ENCODE assay signal across 21 cellular contexts in genomic region chr9:137383453-137384115, GRCh38. TPM values are rescaled to one million over a fixed set of nuclear protein-coding genes. Genes with fewer than 3 reads are reported as not detected.
DNase-seq lines count a peak whose midpoint lies in the region; ATAC-seq, FAIRE-seq and TF ChIP-seq lines count a peak whose summit lies in the region.
"Had no signal": no experiment of that assay in that cellular context is flagged by ENCODE, and none has a peak within 500 bp of the region (broad histone marks: within the 10 kb centered on the region; RNA-seq: fewer than 3 reads in every experiment).

No MANE protein-coding gene starts in this region.

- no peak overlapping the region for H3K27ac Mint-ChIP-seq in natural killer cell treated with Interleukin-12 subunit alpha and Interleukin-12 subunit beta and Interleukin-15 and Interleukin-18, amount 100 ng/mL, for 72 hours

- no peak overlapping the region for H3K4me3 Mint-ChIP-seq in natural killer cell treated with Interleukin-12 subunit alpha and Interleukin-12 subunit beta and Interleukin-15 and Interleukin-18, amount 100 ng/mL, for 72 hours
- H3K4me3 Mint-ChIP-seq: CD4-positive, alpha-beta T cell had no signal

- H3K9me3 Mint-ChIP-seq in natural killer cell treated with Interleukin-12 subunit alpha and Interleukin-12 subunit beta and Interleukin-15 and Interleukin-18, amount 100 ng/mL, for 72 hours, result no peaks in the 10 kb centered on the region
- H3K9me3 Mint-ChIP-seq: CD4-positive, alpha-beta T cell had no signal

- peak overlapping the region in 1 of 2 experiments; percentile 65; a peak in 2 of 4 replicates for H3K9ac ChIP-seq in K562 (ENCODE audit: insufficient read depth in 1 of 2, low read depth in 2 of 2, low read length in 2 of 2)
- H3K9ac ChIP-seq: parathyroid adenoma had no signal

- H3K36me3 Mint-ChIP-seq in natural killer cell treated with Interleukin-12 subunit alpha and Interleukin-12 subunit beta and Interleukin-15 and Interleukin-18, amount 100 ng/mL, for 72 hours, result no peaks in the 10 kb centered on the region

- H3K4me1 Mint-ChIP-seq in natural killer cell treated with Interleukin-12 subunit alpha and Interleukin-12 subunit beta and Interleukin-15 and Interleukin-18, amount 100 ng/mL, for 72 hours (ENCODE audit: low read depth in 2 of 2), result no peaks in the 10 kb centered on the region

- intact Hi-C loops in K562 (cut with micrococcal nuclease), result no loop called here

- peaks cover 7% of the 10 kb centered on the region for H3K9me3 ChIP-seq in K562 (replicated peaks; ENCODE audit: control insufficient read depth, insufficient read depth, low read depth, low read length)
- H3K9me3 ChIP-seq: HAP-1 had no signal

- H3K27me3 Mint-ChIP-seq in natural killer cell treated with Interleukin-12 subunit alpha and Interleukin-12 subunit beta and Interleukin-15 and Interleukin-18, amount 100 ng/mL, for 72 hours, result no peaks in the 10 kb centered on the region
- H3K27me3 Mint-ChIP-seq: CD4-positive, alpha-beta T cell had no signal

- no peak overlapping the region; the same call in 1 of the 2 replicates for H3K4me2 ChIP-seq in K562 (ENCODE audit: insufficient read depth, low read length)

- H2AFZ ChIP-seq in K562 (ENCODE audit: low read depth, low read length), result no peak overlapping the region
- H2AFZ ChIP-seq: parathyroid adenoma had no signal

- no peak for TF ChIP-seq CTCF in K562 (IDR thresholded peaks at IDR 0.05 in 2 of 3, conservative IDR thresholded peaks at IDR 0.05 in 1 of 3; ENCODE audit: insufficient read depth in 2 of 3, low read depth in 1 of 3, low read length in 3 of 3)

- H3K36me3 ChIP-seq in K562 (ENCODE audit: control insufficient read depth, insufficient read depth, low read length), result no peaks in the 10 kb centered on the region
- H3K36me3 ChIP-seq: HAP-1 had no signal

- no peaks in the 10 kb centered on the region for H3K9me1 ChIP-seq in K562 (ENCODE audit: control insufficient read depth, insufficient read depth, low read length)

- H3K4me1 ChIP-seq in K562 (replicated peaks in 1 of 2; ENCODE audit: control insufficient read depth in 2 of 2, insufficient read depth in 2 of 2, low read length in 2 of 2), result peaks cover 8 to 48% of the 10 kb centered on the region in 2 experiments; a peak in 4 of 5 replicates
- H3K4me1 ChIP-seq: HAP-1, parathyroid adenoma had no signal

- ATAC-seq in K562 (peak; percentile 71), GM19324 (IDR thresholded peaks at IDR 0.05; ENCODE audit: low FRiP score, unreplicated experiment) (no peak)
- no peak for ATAC-seq in natural killer cell treated with Interleukin-12 subunit alpha and Interleukin-12 subunit beta and Interleukin-15 and Interleukin-18, amount 100 ng/mL, for 72 hours

- H3K27ac ChIP-seq in K562 (ENCODE audit: extremely low read depth, low read depth, low read length), result no peak overlapping the region
- H3K27ac ChIP-seq: epithelial cell of prostate, parathyroid adenoma had no signal

- H3K4me3 ChIP-seq in K562, result no peak overlapping the region
- H3K4me3 ChIP-seq: HAP-1 had no signal

- no peak for TF ChIP-seq EP300 in K562 (IDR thresholded peaks at IDR 0.05; ENCODE audit: low read length)

- DNase-seq in NCI-H2107 treated with DMSO at 0.1 percent for 48 hours (lab: John Stamatoyannopoulos, UW; ENCODE audit: unreplicated experiment) (peak; percentile 18), NCI-H2107 (lab: John Stamatoyannopoulos, UW) (no peak), NCI-H146 treated with DMSO at 0.1 percent for 48 hours (lab: John Stamatoyannopoulos, UW; ENCODE audit: unreplicated experiment) (peak; percentile 76), K562 (ENCODE audit: extremely low read depth in 1 of 4, low spot score in 3 of 4) (no peak), retina (peak; percentile 21)
- DNase-seq in natural killer cell treated with Interleukin-12 subunit alpha and Interleukin-12 subunit beta and Interleukin-15 and Interleukin-18, amount 100 ng/mL, for 72 hours (ENCODE audit: low spot score), result no peak
- no peak for DNase-seq in stimulated activated CD4-positive, alpha-beta T cell treated with anti-CD3 and anti-CD28 coated beads, Interleukin-4, amount 100 ng/mL, for 1 hour
- DNase-seq: activated CD4-positive, alpha-beta T cell treated with anti-CD3 and anti-CD28 coated beads, Interleukin-2, amount 50 U/mL, for 1 hour; activated naive CD4-positive, alpha-beta T cell treated with anti-CD3 and anti-CD28 coated beads, Interleukin-2, amount 50 U/mL, for 16 hours; EL; stimulated activated CD4-positive, alpha-beta T cell treated with anti-CD3 and anti-CD28 coated beads, Interleukin-12 subunit alpha, Interleukin-12 subunit beta, amount 100 ng/mL, for 4 hours; stimulated activated naive CD4-positive, alpha-beta T cell treated with Interleukin-2 at 50 U/mL for 16 hours had no signal

- no peak for FAIRE-seq in K562 (lab: Jason Lieb, UNC)
- FAIRE-seq: A204.1, frontal cortex had no signal

- no peaks in the 10 kb centered on the region for H3K79me2 ChIP-seq in K562 (ENCODE audit: control insufficient read depth, insufficient read depth, low read length)
- H3K79me2 ChIP-seq: parathyroid adenoma had no signal

- no peaks in the 10 kb centered on the region for H4K20me1 ChIP-seq in K562 (replicated peaks; ENCODE audit: control insufficient read depth, insufficient read depth, low read length)

- POLR2A ChIA-PET in K562 (lab: Yijun Ruan, JAX), result no interaction called here

- in situ Hi-C loops in K562 (cut with MboI), result no loop called here

- CTCF ChIA-PET in K562 (lab: Yijun Ruan, JAX; ENCODE audit: low intra/inter-chr PET ratio), result no interaction called here

- TF ChIP-seq RAD21 in K562 (CRISPR knock-in tag; conservative IDR thresholded peaks at IDR 0.05 in 1 of 2, IDR thresholded peaks at IDR 0.05 in 1 of 2), result no peak

- TF ChIP-seq POLR2A in K562 (conservative IDR thresholded peaks at IDR 0.05), result no peak

- BruUV-seq in K562 (replicated peaks; lab: Mats Ljungman, UMichigan), result no TSS peak

- no peaks in the 10 kb centered on the region for H3K27me3 ChIP-seq in K562 (ENCODE audit: control insufficient read depth in 2 of 2, insufficient read depth in 2 of 2, low read length in 2 of 2)

- 30% methylated on average over 12 of the region's 28 CpGs for WGBS in K562 (ENCODE audit: insufficient coverage, low coverage, missing lambda C conversion rate)

RNA-seq across cellular contexts. Expression of gene EXD3, which starts 39.4 kb away (rescaled TPM):
- 17.3 and 38.8 TPM in 2 replicates for total RNA-seq in K562 (2011; cell fraction: chromatin; rRNA removed; ENCODE audit: low replicate concordance)
- total RNA-seq in K562 (2011; cell fraction: nucleolus; rRNA removed), result 26.5 and 29.7 TPM in 2 replicates
- total RNA-seq in K562 (2011; cell fraction: nucleoplasm; rRNA removed), result 17.2 and 17.5 TPM in 2 replicates
- total RNA-seq in K562 (2014; rRNA removed) (6.5 and 6.7 TPM in 2 replicates), K562 (2014; rRNA removed; fragmentation: Illumina TruSeq; extraction: Trizol) (1.3 and 1.5 TPM in 2 replicates), K562 (2015; rRNA removed; fragmentation: Illumina TruSeq; extraction: Trizol) (3.3 and 3.4 TPM in 2 replicates), K562 (2021) (11.7 and 12.5 TPM in 2 replicates)
- polyA plus RNA-seq in K562 (2011; rRNA removed) (3.9 and 8.0 TPM in 2 replicates), K562 (2014; fragmentation: Illumina TruSeq; extraction: Trizol) (5.6 and 8.5 TPM in 2 replicates), K562 (2014; fragmentation: Nextera tagmentation; extraction: Ambion mirVana) (under 1 TPM; 0.29 to 0.35 TPM), K562 (2014; rRNA removed) (8.6 and 10.2 TPM in 2 replicates)
- polyA plus RNA-seq in K562 (2011; cell fraction: cytosol; rRNA removed), result 5.1 and 8.7 TPM in 2 replicates
- 60.2 and 73.6 TPM in 2 replicates for polyA plus RNA-seq in K562 (2011; cell fraction: nucleus; rRNA removed)
- polyA plus RNA-seq in K562 (2012), result 7.9 and 18.3 TPM in 2 replicates
- polyA minus RNA-seq in K562 (2011; rRNA and poly(A)+ RNA removed), result 2.0 and 3.0 TPM in 2 replicates
- polyA minus RNA-seq in K562 (2011; cell fraction: cytosol; rRNA and poly(A)+ RNA removed), result 2.3 and 5.6 TPM in 2 replicates
- polyA minus RNA-seq in K562 (2011; cell fraction: nucleus; rRNA and poly(A)+ RNA removed), result 6.2 and 8.9 TPM in 2 replicates
- total RNA-seq in natural killer cell treated with Interleukin-12 subunit alpha and Interleukin-12 subunit beta and Interleukin-15 and Interleukin-18, amount 100 ng/mL, for 72 hours, result 1 to 10 TPM; 7.6 to 7.9 TPM

RNA-seq across cellular contexts. Expression of gene NOXA1, which starts 39.6 kb away (rescaled TPM):
- 0.25 and 0.97 TPM in 2 replicates for total RNA-seq in K562 (2011; cell fraction: chromatin; rRNA removed; ENCODE audit: low replicate concordance)
- total RNA-seq in K562 (2011; cell fraction: nucleolus; rRNA removed), result 1.6 and 1.8 TPM in 2 replicates
- total RNA-seq in K562 (2011; cell fraction: nucleoplasm; rRNA removed), result 0.69 and 0.88 TPM in 2 replicates
- total RNA-seq in K562 (2014; rRNA removed) (0.33 and 0.50 TPM in 2 replicates), K562 (2014; rRNA removed; fragmentation: Illumina TruSeq; extraction: Trizol) (not detected in 2 replicates), K562 (2015; rRNA removed; fragmentation: Illumina TruSeq; extraction: Trizol) (0.07 TPM in 1 of 2 replicates, not detected in the other), K562 (2021) (0.63 and 1.2 TPM in 2 replicates)
- polyA plus RNA-seq in K562 (2011; rRNA removed) (0.11 and 0.22 TPM in 2 replicates), K562 (2014; fragmentation: Illumina TruSeq; extraction: Trizol) (not detected in 2 replicates), K562 (2014; fragmentation: Nextera tagmentation; extraction: Ambion mirVana) (not detected), K562 (2014; rRNA removed) (0.20 and 0.50 TPM in 2 replicates)
- 0.13 and 0.36 TPM in 2 replicates for polyA plus RNA-seq in K562 (2011; cell fraction: cytosol; rRNA removed)
- polyA plus RNA-seq in K562 (2011; cell fraction: nucleus; rRNA removed), result 2.8 and 4.7 TPM in 2 replicates
- polyA plus RNA-seq in K562 (2012), result 0.34 and 2.4 TPM in 2 replicates
- polyA minus RNA-seq in K562 (2011; rRNA and poly(A)+ RNA removed), result not detected in 2 replicates
- not detected in 2 replicates for polyA minus RNA-seq in K562 (2011; cell fraction: cytosol; rRNA and poly(A)+ RNA removed)
- polyA minus RNA-seq in K562 (2011; cell fraction: nucleus; rRNA and poly(A)+ RNA removed), result 0.81 and 1.00 TPM in 2 replicates
- total RNA-seq in natural killer cell treated with Interleukin-12 subunit alpha and Interleukin-12 subunit beta and Interleukin-15 and Interleukin-18, amount 100 ng/mL, for 72 hours, result under 1 TPM; 0.33 to 0.62 TPM

RNA-seq across cellular contexts. Expression of gene ENTPD8, which starts 57.6 kb away (rescaled TPM):
- total RNA-seq in K562 (2011; cell fraction: chromatin; rRNA removed; ENCODE audit: low replicate concordance), result 0.23 and 0.67 TPM in 2 replicates
- total RNA-seq in K562 (2011; cell fraction: nucleolus; rRNA removed), result 0.50 and 0.53 TPM in 2 replicates
- 0.22 TPM in 1 of 2 replicates, not detected in the other for total RNA-seq in K562 (2011; cell fraction: nucleoplasm; rRNA removed)
- total RNA-seq in K562 (2014; rRNA removed) (0.16 and 0.27 TPM in 2 replicates), K562 (2014; rRNA removed; fragmentation: Illumina TruSeq; extraction: Trizol) (not detected in 2 replicates), K562 (2015; rRNA removed; fragmentation: Illumina TruSeq; extraction: Trizol) (0.08 TPM in 1 of 2 replicates, not detected in the other), K562 (2021) (0.13 and 0.18 TPM in 2 replicates)
- polyA plus RNA-seq in K562 (2011; rRNA removed) (0.06 and 0.11 TPM in 2 replicates), K562 (2014; fragmentation: Illumina TruSeq; extraction: Trizol) (0.07 TPM in 1 of 2 replicates, not detected in the other), K562 (2014; fragmentation: Nextera tagmentation; extraction: Ambion mirVana) (not detected), K562 (2014; rRNA removed) (0.20 TPM in 1 of 2 replicates, not detected in the other)
- 0.04 and 0.27 TPM in 2 replicates for polyA plus RNA-seq in K562 (2011; cell fraction: cytosol; rRNA removed)
- polyA plus RNA-seq in K562 (2011; cell fraction: nucleus; rRNA removed), result 0.63 and 1.0 TPM in 2 replicates
- polyA plus RNA-seq in K562 (2012), result 0.12 and 0.16 TPM in 2 replicates
- polyA minus RNA-seq in K562 (2011; rRNA and poly(A)+ RNA removed), result not detected in 2 replicates
- polyA minus RNA-seq in K562 (2011; cell fraction: cytosol; rRNA and poly(A)+ RNA removed), result not detected in 2 replicates
- polyA minus RNA-seq in K562 (2011; cell fraction: nucleus; rRNA and poly(A)+ RNA removed), result 0.13 and 0.22 TPM in 2 replicates
- not detected for total RNA-seq in natural killer cell treated with Interleukin-12 subunit alpha and Interleukin-12 subunit beta and Interleukin-15 and Interleukin-18, amount 100 ng/mL, for 72 hours
- total RNA-seq: CD4-positive, alpha-beta T cell; frontal cortex; SK-MEL-5; ureter had no signal

Comparison
In these comparisons a context has a peak if more than half of its experiments do, and no peak if none do; other contexts are left out.
1. DNase-seq: peak in NCI-H2107 treated with DMSO at 0.1 percent for 48 hours (single experiment), NCI-H146 treated with DMSO at 0.1 percent for 48 hours (single experiment) and retina (single experiment); none in NCI-H2107 (single experiment), K562 (0 of 4), natural killer cell treated with Interleukin-12 subunit alpha and Interleukin-12 subunit beta and Interleukin-15 and Interleukin-18, amount 100 ng/mL, for 72 hours (single experiment) and stimulated activated CD4-positive, alpha-beta T cell treated with anti-CD3 and anti-CD28 coated beads, Interleukin-4, amount 100 ng/mL, for 1 hour (single experiment).